ENCODE assay signal across 22 cellular contexts in genomic region chr6:80962382-80962781, GRCh38.
"Had no signal": no experiment of that assay in that cellular context is flagged by ENCODE, and none has a peak within 500 bp of the region (broad histone marks: within the 10 kb centered on the region; RNA-seq: fewer than 3 reads in every experiment).

No MANE protein-coding gene starts in this region.

- DNase-seq: effector memory CD8-positive, alpha-beta T cell; gastrocnemius medialis; immature natural killer cell; kidney; left cardiac atrium; left ventricle myocardium superior; mesenchymal stem cell; naive thymus-derived CD4-positive, alpha-beta T cell; nephron progenitor cell; right lobe of liver; spleen; stimulated activated CD4-positive, alpha-beta T cell treated with anti-CD3 and anti-CD28 coated beads, Interleukin-2, amount 100 ng/mL, for 24 hours; stimulated activated CD4-positive, alpha-beta T cell treated with anti-CD3 and anti-CD28 coated beads, Interleukin-4, amount 100 ng/mL, for 4 hours; stimulated activated naive B cell treated with anti-CD40 and anti-IgM and Interleukin-4, amounts not matched to agents 10 μg/mL and 1 μg/mL and 100 μg/mL, for 72 hours; stimulated activated naive CD8-positive, alpha-beta T cell treated with anti-CD3 and anti-CD28 coated beads, Interleukin-15, amount 100 ng/mL, for 72 hours; testis had no signal

- H3K9ac ChIP-seq: parathyroid adenoma had no signal

- H2AFZ ChIP-seq: parathyroid adenoma had no signal

- H3K27ac ChIP-seq: epithelial cell of prostate, esophagus muscularis mucosa, gastrocnemius medialis, parathyroid adenoma, prostate gland, right lobe of liver, spleen, testis, tibial nerve had no signal

- H3K79me2 ChIP-seq: parathyroid adenoma had no signal

- ATAC-seq: effector memory CD8-positive, alpha-beta T cell; gastrocnemius medialis; left cardiac atrium; left ventricle myocardium superior; naive thymus-derived CD4-positive, alpha-beta T cell; stimulated activated naive B cell treated with anti-CD40 and anti-IgM and Interleukin-4, amounts not matched to agents 10 μg/mL and 1 μg/mL and 100 μg/mL, for 72 hours; stimulated activated naive CD8-positive, alpha-beta T cell treated with anti-CD3 and anti-CD28 coated beads, Interleukin-15, amount 100 ng/mL, for 72 hours had no signal

- H3K4me1 ChIP-seq: gastrocnemius medialis, parathyroid adenoma, prostate gland, right lobe of liver, spleen, testis had no signal

- H3K36me3 ChIP-seq: esophagus muscularis mucosa, gastrocnemius medialis, prostate gland, right lobe of liver, spleen, tibial nerve had no signal

- H3K27me3 ChIP-seq: esophagus muscularis mucosa, gastrocnemius medialis, right lobe of liver, spleen, testis, tibial nerve had no signal

- H3K9me3 ChIP-seq: esophagus muscularis mucosa, gastrocnemius medialis, prostate gland, right lobe of liver, spleen, testis, tibial nerve had no signal

- H3K4me3 ChIP-seq: esophagus muscularis mucosa, gastrocnemius medialis, lung, prostate gland, right lobe of liver, spleen, testis, tibial nerve had no signal
